In genomic region chr7:2090526-2091520, GRCh38 we compare ENCODE assay signal across 1 cellular context.
TF ChIP-seq lines count a peak whose summit lies in the region.

No MANE protein-coding gene starts in this region.

TF ChIP-seq in WTC11, 78 proteins besides CTCF, POLR2A, EP300 and RAD21 (continued from another document):
- TF ChIP-seq ERG (CRISPR knock-in tag; IDR thresholded peaks at IDR 0.05) = no peak
- TF ChIP-seq JAZF1 (CRISPR knock-in tag; IDR thresholded peaks at IDR 0.05) = no peak
- TF ChIP-seq ATF3 (CRISPR knock-in tag; conservative IDR thresholded peaks at IDR 0.05) = no peak
- no peak for TF ChIP-seq NR3C1 (CRISPR knock-in tag; conservative IDR thresholded peaks at IDR 0.05; ENCODE audit: low read depth)
- no peak for TF ChIP-seq ATF1 (CRISPR knock-in tag; IDR thresholded peaks at IDR 0.05)
- TF ChIP-seq HMGA2 (CRISPR knock-in tag; IDR thresholded peaks at IDR 0.05) = no peak
- no peak for TF ChIP-seq ZNF121 (CRISPR knock-in tag; IDR thresholded peaks at IDR 0.05)
- no peak for TF ChIP-seq ARID4B (CRISPR knock-in tag; IDR thresholded peaks at IDR 0.05; ENCODE audit: borderline replicate concordance)
- TF ChIP-seq IRF1 (CRISPR knock-in tag; IDR thresholded peaks at IDR 0.05) = no peak
- no peak for TF ChIP-seq ZNF425 (CRISPR knock-in tag; conservative IDR thresholded peaks at IDR 0.05)
- TF ChIP-seq CREM (CRISPR knock-in tag; IDR thresholded peaks at IDR 0.05) = no peak
